In the genomic region with DNA sequence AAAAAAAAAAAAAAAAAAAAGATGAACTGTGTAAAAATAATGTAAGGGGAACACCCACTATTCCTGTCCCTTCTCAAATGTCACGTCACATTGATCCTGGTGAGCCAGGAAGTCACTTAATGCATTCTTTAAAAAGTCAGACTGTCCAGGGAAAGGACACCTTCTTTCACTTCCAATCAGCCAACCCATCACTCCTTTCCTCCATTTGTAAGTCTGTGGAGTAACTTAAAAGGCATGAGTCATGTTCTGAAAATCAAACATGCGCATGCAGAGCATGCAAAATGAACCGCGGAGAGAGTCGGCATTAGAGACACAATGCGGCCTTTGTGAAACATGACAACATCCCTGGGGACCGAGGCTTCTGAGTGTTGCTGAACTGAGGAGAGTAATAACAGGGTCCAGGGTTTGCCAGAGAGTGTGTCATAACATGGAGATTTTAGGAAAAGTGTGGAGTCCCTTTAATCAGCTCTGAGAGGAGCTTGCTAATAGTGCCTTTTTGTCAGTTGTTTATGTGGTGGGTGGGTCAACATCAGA, we compare ENCODE assay signal across 8 cellular contexts.
DNase-seq lines count a peak whose midpoint lies in the region; ATAC-seq and TF ChIP-seq lines count a peak whose summit lies in the region.

No MANE protein-coding gene starts in this region.

- no peaks in the 10 kb centered on the region for H3K27me3 ChIP-seq in brain microvascular endothelial cell (replicated peaks)

- no peak overlapping the region for H3K4me3 ChIP-seq in brain microvascular endothelial cell (ENCODE audit: low read depth, low read length)

- no peaks in the 10 kb centered on the region for H3K36me3 ChIP-seq in brain microvascular endothelial cell (replicated peaks)

- peak; percentile 94 for ATAC-seq in GM19463 (IDR thresholded peaks at IDR 0.05; ENCODE audit: unreplicated experiment)
- peak; percentile 88 for ATAC-seq in HG03558 (IDR thresholded peaks at IDR 0.05; ENCODE audit: extremely low read depth, unreplicated experiment)

- in situ Hi-C loops in brain microvascular endothelial cell (cut with HindIII; ENCODE audit: low pct_ligation_motif_present, low sequenced_read_pairs): no loop called here

- H3K27ac ChIP-seq in brain microvascular endothelial cell: no peak overlapping the region

- DNase-seq in A172 (ENCODE audit: low spot score) (peak; percentile 51), brain microvascular endothelial cell (peak; percentile 80), kidney tubule cell (ENCODE audit: low spot score) (peak; percentile 89), NCI-H1694 treated with DMSO at 0.1 percent for 48 hours (lab: John Stamatoyannopoulos, UW) (no peak), T-helper 9 cell (no peak)
- no peak for DNase-seq in effector CD8-positive, alpha-beta T cell (lab: John Stamatoyannopoulos, UW)

- no peak for TF ChIP-seq CTCF in brain microvascular endothelial cell (IDR thresholded peaks at IDR 0.05; ENCODE audit: low read depth, low read length, missing control alignments)

Comparison
In these comparisons a context has a peak if more than half of its experiments do, and no peak if none do; other contexts are left out.
1. DNase-seq: peak in A172 (single experiment), brain microvascular endothelial cell (single experiment) and kidney tubule cell (single experiment); none in NCI-H1694 treated with DMSO at 0.1 percent for 48 hours (single experiment), T-helper 9 cell (single experiment) and effector CD8-positive, alpha-beta T cell (single experiment).